18 cellular contexts compared by ENCODE assay signal in genomic region chr1:94667716-94668282, GRCh38.
"Had no signal": no experiment of that assay in that cellular context is flagged by ENCODE, and none has a peak within 500 bp of the region (broad histone marks: within the 10 kb centered on the region; RNA-seq: fewer than 3 reads in every experiment).

No MANE protein-coding gene starts in this region.

- H2AFZ ChIP-seq: parathyroid adenoma had no signal

- H3K9me3 ChIP-seq: colonic mucosa, transverse colon had no signal

- H3K27me3 ChIP-seq: colonic mucosa, transverse colon had no signal

- DNase-seq: activated B cell treated with CpG ODN at 0.5 μM for 24 hours; activated CD4-positive, alpha-beta T cell treated with anti-CD3 and anti-CD28 coated beads for 48 hours; activated CD8-positive, alpha-beta T cell treated with anti-CD3 and anti-CD28 coated beads for 36 hours; activated gamma-delta T cell; activated T-cell treated with anti-CD3 and anti-CD28 coated beads, Interleukin-2, amount 50 U/mL, for 48 hours; amniotic stem cell; caudate nucleus; colonic mucosa; hypothalamus; midbrain; naive B cell; stimulated activated CD4-positive, alpha-beta T cell treated with anti-CD3 and anti-CD28 coated beads, Interleukin-2, amount 100 ng/mL, for 48 hours; stimulated activated naive CD4-positive, alpha-beta T cell; T-helper 2 cell; transverse colon had no signal

- H3K9me3 Mint-ChIP-seq: activated B cell treated with CpG ODN at 0.5 μM for 24 hours; activated CD8-positive, alpha-beta T cell treated with anti-CD3 and anti-CD28 coated beads for 36 hours had no signal

- H3K27ac Mint-ChIP-seq: activated B cell treated with CpG ODN at 0.5 μM for 24 hours; activated CD8-positive, alpha-beta T cell treated with anti-CD3 and anti-CD28 coated beads for 36 hours had no signal

- H3K4me1 Mint-ChIP-seq: activated B cell treated with CpG ODN at 0.5 μM for 24 hours, naive B cell had no signal

- H3K4me3 Mint-ChIP-seq: activated B cell treated with CpG ODN at 0.5 μM for 24 hours; activated CD8-positive, alpha-beta T cell treated with anti-CD3 and anti-CD28 coated beads for 36 hours; naive B cell had no signal

- H3K9ac ChIP-seq: parathyroid adenoma had no signal

- ATAC-seq: activated CD8-positive, alpha-beta T cell treated with anti-CD3 and anti-CD28 coated beads for 36 hours; activated naive CD4-positive, alpha-beta T cell treated with anti-CD3 and anti-CD28 coated beads, Interleukin-2, amount 50 U/mL, for 72 hours; esophagus mucosa had no signal

- H3K4me1 ChIP-seq: colonic mucosa, parathyroid adenoma had no signal

- H3K4me3 ChIP-seq: colonic mucosa, transverse colon had no signal

- H3K36me3 ChIP-seq: colonic mucosa, transverse colon had no signal

- H3K36me3 Mint-ChIP-seq: naive B cell had no signal

- H3K27ac ChIP-seq: colonic mucosa, parathyroid adenoma, transverse colon had no signal
